ENCODE assay signal across 5 cellular contexts in the genomic region with DNA sequence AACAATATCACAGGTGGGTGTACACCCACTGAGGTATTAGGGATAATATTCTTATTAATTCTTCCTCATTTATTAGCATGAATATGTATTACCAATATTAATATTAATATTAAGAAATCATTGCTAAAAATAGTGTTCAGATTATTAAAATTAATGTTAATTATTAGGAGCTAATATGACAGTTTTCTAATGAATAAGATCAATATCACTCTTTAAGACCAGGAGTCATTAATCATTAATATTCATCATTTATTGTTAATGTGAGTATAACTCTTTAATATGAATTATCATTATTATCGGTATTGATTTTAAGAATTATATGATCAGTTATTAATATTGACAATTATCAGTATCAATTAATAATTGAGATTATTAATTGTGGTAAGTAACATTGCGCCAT.
DNase-seq lines count a peak whose midpoint lies in the region; ATAC-seq, FAIRE-seq and TF ChIP-seq lines count a peak whose summit lies in the region.
"Not testable (repeated sequence)": the region's sequence is repeated elsewhere in the genome, so short reads cannot be mapped to it uniquely, and the experiment has no call there.

No MANE protein-coding gene starts in this region.

- 0% methylated on average over 2 of the region's 2 CpGs for WGBS in K562 (ENCODE audit: insufficient coverage, low coverage, missing lambda C conversion rate)
- 94 to 98% (median 96%) methylated on average over 2 of the region's 2 CpGs for WGBS in small intestine, 3 donors

- TF ChIP-seq EP300 in K562 (IDR thresholded peaks at IDR 0.05; ENCODE audit: low read length) = not testable (repeated sequence)

- CTCF ChIA-PET in K562 (lab: Yijun Ruan, JAX; ENCODE audit: low intra/inter-chr PET ratio) = not testable (repeated sequence)

- FAIRE-seq in A204.1 (lab: Jason Lieb, UNC) (peak; percentile 62), frontal cortex (lab: Jason Lieb, UNC) (peak; percentile 51), kidney (lab: Jason Lieb, UNC) (peak; percentile 78), small intestine (lab: Jason Lieb, UNC) (peak; percentile 83)
- not testable (repeated sequence) for FAIRE-seq in K562 (lab: Jason Lieb, UNC)

- not testable (repeated sequence) for TF ChIP-seq RAD21 in K562 (CRISPR knock-in tag; conservative IDR thresholded peaks at IDR 0.05 in 1 of 2, IDR thresholded peaks at IDR 0.05 in 1 of 2)

- TF ChIP-seq POLR2A in K562 (conservative IDR thresholded peaks at IDR 0.05) = not testable (repeated sequence)

- H2AFZ ChIP-seq in K562 (ENCODE audit: low read depth, low read length) = not testable (repeated sequence)

- not testable (repeated sequence) for H3K9ac ChIP-seq in K562 (ENCODE audit: insufficient read depth in 1 of 2, low read depth in 2 of 2, low read length in 2 of 2); kidney (ENCODE audit: low read length in 2 of 2)

- H3K4me2 ChIP-seq in K562 (ENCODE audit: insufficient read depth, low read length) = not testable (repeated sequence)

- not testable (repeated sequence) for H4K20me1 ChIP-seq in K562 (replicated peaks; ENCODE audit: control insufficient read depth, insufficient read depth, low read length)

- intact Hi-C loops in K562 (cut with micrococcal nuclease); kidney (cut with DNase I): not testable (repeated sequence)

- not testable (repeated sequence) for H3K4me3 ChIP-seq in K562; kidney (ENCODE audit: low read length in 2 of 2); small intestine (ENCODE audit: low read depth in 1 of 2, low read length in 2 of 2)

- H3K36me3 ChIP-seq in K562 (ENCODE audit: control insufficient read depth, insufficient read depth, low read length); kidney (ENCODE audit: control insufficient read depth in 1 of 2, insufficient read depth in 2 of 2, low read length in 2 of 2); small intestine (ENCODE audit: control insufficient read depth in 2 of 2, insufficient read depth in 2 of 2, low read length in 2 of 2): not testable (repeated sequence)

- not testable (repeated sequence) for H3K27me3 ChIP-seq in K562 (ENCODE audit: control insufficient read depth in 2 of 2, insufficient read depth in 2 of 2, low read length in 2 of 2); small intestine (ENCODE audit: control insufficient read depth in 2 of 2, insufficient read depth in 2 of 2, low read length in 2 of 2)

- not testable (repeated sequence) for BruUV-seq in K562 (replicated peaks; lab: Mats Ljungman, UMichigan)

- not testable (repeated sequence) for DNase-seq in K562 (ENCODE audit: extremely low read depth in 1 of 4, low spot score in 3 of 4); frontal cortex (ENCODE audit: low spot score in 2 of 2); kidney; small intestine

- H3K79me2 ChIP-seq in K562 (ENCODE audit: control insufficient read depth, insufficient read depth, low read length) = not testable (repeated sequence)

- not testable (repeated sequence) for H3K9me3 ChIP-seq in K562 (replicated peaks; ENCODE audit: control insufficient read depth, insufficient read depth, low read depth, low read length); kidney (ENCODE audit: control insufficient read depth in 1 of 2, low read length in 2 of 2); small intestine (ENCODE audit: control insufficient read depth, low read depth)

- not testable (repeated sequence) for ATAC-seq in K562

- H3K4me1 ChIP-seq in K562 (replicated peaks in 1 of 2; ENCODE audit: control insufficient read depth in 2 of 2, insufficient read depth in 2 of 2, low read length in 2 of 2); kidney (ENCODE audit: control insufficient read depth in 1 of 2, insufficient read depth in 1 of 2, low read depth in 1 of 2, low read length in 2 of 2); small intestine (ENCODE audit: control insufficient read depth in 2 of 2, insufficient read depth in 1 of 2, low read depth in 1 of 2, low read length in 1 of 2): not testable (repeated sequence)

- POLR2A ChIA-PET in K562 (lab: Yijun Ruan, JAX) = not testable (repeated sequence)

- in situ Hi-C loops in K562 (cut with MboI) = loop anchor here (10.0 kb wide), 1 partner anchor 62 kb away; the partner anchor contains the start of gene DEFB131A

- H3K9me1 ChIP-seq in K562 (ENCODE audit: control insufficient read depth, insufficient read depth, low read length) = not testable (repeated sequence)

- not testable (repeated sequence) for TF ChIP-seq CTCF in K562 (IDR thresholded peaks at IDR 0.05 in 2 of 3, conservative IDR thresholded peaks at IDR 0.05 in 1 of 3; ENCODE audit: insufficient read depth in 2 of 3, low read depth in 1 of 3, low read length in 3 of 3); kidney (IDR thresholded peaks at IDR 0.05; ENCODE audit: borderline replicate concordance, extremely low read depth, insufficient read depth)

- not testable (repeated sequence) for H3K27ac ChIP-seq in K562 (ENCODE audit: extremely low read depth, low read depth, low read length); kidney (ENCODE audit: low read depth in 2 of 2, low read length in 2 of 2); small intestine (ENCODE audit: low read depth in 1 of 2, low read length in 1 of 2)

TF ChIP-seq in K562, 482 proteins besides CTCF, POLR2A, EP300 and RAD21:
- peak; percentile 93 for TF ChIP-seq DACH1 (IDR thresholded peaks at IDR 0.05; ENCODE audit: partially characterized antibody)
